ENCODE assay signal across 15 cellular contexts in genomic region chr3:190094201-190094718, GRCh38. TPM values are rescaled to one million over a fixed set of nuclear protein-coding genes. Genes with fewer than 3 reads are reported as not detected.
A peak's percentile ranks its signal among the peaks of the same experiment; 100 is the strongest.
DNase-seq lines count a peak whose midpoint lies in the region; ATAC-seq, FAIRE-seq and TF ChIP-seq lines count a peak whose summit lies in the region.
"Had no signal": no experiment of that assay in that cellular context is flagged by ENCODE, and none has a peak within 500 bp of the region (broad histone marks: within the 10 kb centered on the region; RNA-seq: fewer than 3 reads in every experiment).

No MANE protein-coding gene starts in this region.

- peak overlapping the region; percentile 97 for H2BK20ac ChIP-seq in IMR-90 (ENCODE audit: low read depth, low read length)

- no peak overlapping the region for H3K27ac Mint-ChIP-seq in stimulated activated effector memory CD8-positive, alpha-beta T cell treated with anti-CD3 and anti-CD28 coated beads, Interleukin-12 subunit alpha, Interleukin-12 subunit beta, amount 100 ng/mL, for 72 hours
- H3K27ac Mint-ChIP-seq: activated naive CD4-positive, alpha-beta T cell treated with anti-CD3 and anti-CD28 coated beads, Interleukin-2, amount 50 U/mL, for 24 hours; effector memory CD8-positive, alpha-beta T cell had no signal

- H4K5ac ChIP-seq in IMR-90 (ENCODE audit: low read depth, low read length), result peak overlapping the region; percentile 98
- H4K5ac ChIP-seq in mesendoderm (ENCODE audit: low read length), result no peak overlapping the region

- no peak for DNase-seq in A549 (ENCODE audit: low read depth in 1 of 2, low spot score in 1 of 2)
- peak; percentile 63 for DNase-seq in IMR-90
- peak; percentile 90 for DNase-seq in dedifferentiated amniotic fluid mesenchymal stem cell (ENCODE audit: extremely low spot score)
- DNase-seq in mesendoderm, result no peak
- no peak for DNase-seq in middle frontal gyrus (ENCODE audit: extremely low spot score, low spot score)
- no peak for DNase-seq in stimulated activated effector memory CD8-positive, alpha-beta T cell treated with anti-CD3 and anti-CD28 coated beads, Interleukin-12 subunit alpha, Interleukin-12 subunit beta, amount 100 ng/mL, for 72 hours (ENCODE audit: low spot score in 2 of 2)
- no peak for DNase-seq in tibial nerve (ENCODE audit: low spot score in 2 of 2)
- no peak for DNase-seq in BE2C
- DNase-seq: effector memory CD8-positive, alpha-beta T cell; GF-D8; Peyer's patch had no signal

- H3K9ac ChIP-seq in IMR-90 (ENCODE audit: low read depth, low read length) (peak overlapping the region; percentile 37; the same call in 1 of the 2 replicates), mesendoderm (ENCODE audit: low read length) (no peak overlapping the region)
- H3K9ac ChIP-seq: KMS-11 had no signal

- CTCF ChIA-PET in A549 (lab: Yijun Ruan, JAX), result interaction anchor here (1.2 to 2.6 kb wide), 2 partner anchors 11 to 15 kb away, joined by 3 to 5 read pairs; no protein-coding TSS in a partner anchor
- CTCF ChIA-PET in IMR-90 (lab: Yijun Ruan, JAX), result no interaction called here

- H2BK5ac ChIP-seq in IMR-90 (ENCODE audit: low read depth, low read length, poor library complexity, severe bottlenecking) (peak overlapping the region; percentile 90), mesendoderm (ENCODE audit: low read length) (no peak overlapping the region)

- peak overlapping the region; percentile 95 for H3K14ac ChIP-seq in IMR-90 (replicated peaks; ENCODE audit: low read depth, low read length)

- peak overlapping the region; percentile 75 to 91 for H4K8ac ChIP-seq in IMR-90 (ENCODE audit: low read depth in 2 of 2, low read length in 2 of 2)
- H4K8ac ChIP-seq in mesendoderm (ENCODE audit: low read depth, low read length), result no peak overlapping the region

- H3K4me1 Mint-ChIP-seq in stimulated activated effector memory CD8-positive, alpha-beta T cell treated with anti-CD3 and anti-CD28 coated beads, Interleukin-12 subunit alpha, Interleukin-12 subunit beta, amount 100 ng/mL, for 72 hours, result no peaks in the 10 kb centered on the region
- H3K4me1 Mint-ChIP-seq: activated naive CD4-positive, alpha-beta T cell treated with anti-CD3 and anti-CD28 coated beads, Interleukin-2, amount 50 U/mL, for 24 hours had no signal

- no peak overlapping the region for H3K4me3 Mint-ChIP-seq in stimulated activated effector memory CD8-positive, alpha-beta T cell treated with anti-CD3 and anti-CD28 coated beads, Interleukin-12 subunit alpha, Interleukin-12 subunit beta, amount 100 ng/mL, for 72 hours
- H3K4me3 Mint-ChIP-seq: activated naive CD4-positive, alpha-beta T cell treated with anti-CD3 and anti-CD28 coated beads, Interleukin-2, amount 50 U/mL, for 24 hours; effector memory CD8-positive, alpha-beta T cell had no signal

- H3K23ac ChIP-seq in IMR-90 (ENCODE audit: low read depth, low read length) (peak overlapping the region; percentile 90), mesendoderm (ENCODE audit: low read length) (no peak overlapping the region)

- no peak for TF ChIP-seq CTCF in A549 (IDR thresholded peaks at IDR 0.05)
- TF ChIP-seq CTCF in IMR-90 (conservative IDR thresholded peaks at IDR 0.05; ENCODE audit: low read depth, low read length), result no peak
- TF ChIP-seq CTCF in tibial nerve (IDR thresholded peaks at IDR 0.05), result no peak
- TF ChIP-seq CTCF in BE2C (IDR thresholded peaks at IDR 0.05; ENCODE audit: low read depth, low read length), result no peak

- H3K4me2 ChIP-seq in A549, result peak overlapping the region; percentile 45
- peak overlapping the region; percentile 91 for H3K4me2 ChIP-seq in IMR-90 (ENCODE audit: low read depth, low read length)
- no peak overlapping the region for H3K4me2 ChIP-seq in mesendoderm (ENCODE audit: low read length)
- H3K4me2 ChIP-seq: KMS-11 had no signal

- 33% methylated on average over 1 of the region's 1 CpG for WGBS in A549 (ENCODE audit: missing lambda C conversion rate)
- no CpG with 5 or more reads among the region's 1 CpG for WGBS in IMR-90 (ENCODE audit: extremely low coverage in 2 of 2, insufficient read length in 1 of 2), 2 experiments
- no CpG with 5 or more reads among the region's 1 CpG for WGBS in mesendoderm (ENCODE audit: extremely low coverage, insufficient coverage, low lambda C conversion rate)
- 17 to 25% methylated on average over 1 of the region's 1 CpG for whole genome bisulfite sequencing in tibial nerve, 2 donors

- TF ChIP-seq EP300 in A549 (IDR thresholded peaks at IDR 0.05) (no peak), tibial nerve (IDR thresholded peaks at IDR 0.05) (no peak)

- BruUV-seq in IMR-90 (replicated peaks; lab: Mats Ljungman, UMichigan), result no TSS peak

- H3K18ac ChIP-seq in IMR-90 (ENCODE audit: low read depth, low read length) (peak overlapping the region; percentile 99), mesendoderm (ENCODE audit: low read length) (peak overlapping the region; percentile 56)

- H3K56ac ChIP-seq in IMR-90 (ENCODE audit: extremely low read depth, insufficient read depth, low read length), result peak overlapping the region; percentile 83; the same call in 1 of the 2 replicates
- H3K56ac ChIP-seq in mesendoderm (ENCODE audit: low read length), result no peak overlapping the region

- TF ChIP-seq POLR2A in A549 (IDR thresholded peaks at IDR 0.05; ENCODE audit: low read length), result no peak
- no peak for TF ChIP-seq POLR2A in IMR-90 (IDR thresholded peaks at IDR 0.05; ENCODE audit: low read depth, low read length)
- TF ChIP-seq POLR2A in tibial nerve (IDR thresholded peaks at IDR 0.05), result no peak

- peak overlapping the region in 1 of 2 experiments; percentile 74; a peak in 3 of 6 replicates for H3K27ac ChIP-seq in A549
- peak overlapping the region; percentile 89 for H3K27ac ChIP-seq in IMR-90 (ENCODE audit: insufficient read depth, low read length)
- H3K27ac ChIP-seq in mesendoderm (ENCODE audit: low read depth, low read length), result no peak overlapping the region
- no peak overlapping the region for H3K27ac ChIP-seq in tibial nerve
- H3K27ac ChIP-seq: C4-2B, KMS-11, Peyer's patch had no signal

- peak overlapping the region; percentile 92 for H4K91ac ChIP-seq in IMR-90 (ENCODE audit: insufficient read depth, low read depth, low read length)

- H2AK9ac ChIP-seq in IMR-90 (replicated peaks; ENCODE audit: low read depth, low read length, poor library complexity), result peak overlapping the region; percentile 2

- H3K36me3 Mint-ChIP-seq in stimulated activated effector memory CD8-positive, alpha-beta T cell treated with anti-CD3 and anti-CD28 coated beads, Interleukin-12 subunit alpha, Interleukin-12 subunit beta, amount 100 ng/mL, for 72 hours, result no peaks in the 10 kb centered on the region
- H3K36me3 Mint-ChIP-seq: activated naive CD4-positive, alpha-beta T cell treated with anti-CD3 and anti-CD28 coated beads, Interleukin-2, amount 50 U/mL, for 24 hours had no signal

- H3K36me3 ChIP-seq in IMR-90 (ENCODE audit: control insufficient read depth, insufficient read depth, low read length) (no peaks in the 10 kb centered on the region; the same call in 1 of the 2 replicates), mesendoderm (ENCODE audit: control insufficient read depth, insufficient read depth, low read length) (peaks cover 2% of the 10 kb centered on the region), tibial nerve (no peaks in the 10 kb centered on the region), BE2C (no peaks in the 10 kb centered on the region)
- H3K36me3 ChIP-seq: Peyer's patch had no signal

- H2BK120ac ChIP-seq in IMR-90 (ENCODE audit: low read depth, low read length) (peak overlapping the region; percentile 95), mesendoderm (ENCODE audit: low read depth, low read length) (no peak overlapping the region)

- H2BK15ac ChIP-seq in IMR-90 (ENCODE audit: low read depth, low read length) (peak overlapping the region; percentile 96), mesendoderm (replicated peaks; ENCODE audit: low read depth) (no peak overlapping the region)

- H3K9me3 Mint-ChIP-seq in stimulated activated effector memory CD8-positive, alpha-beta T cell treated with anti-CD3 and anti-CD28 coated beads, Interleukin-12 subunit alpha, Interleukin-12 subunit beta, amount 100 ng/mL, for 72 hours, result no peaks in the 10 kb centered on the region
- H3K9me3 Mint-ChIP-seq: activated naive CD4-positive, alpha-beta T cell treated with anti-CD3 and anti-CD28 coated beads, Interleukin-2, amount 50 U/mL, for 24 hours; effector memory CD8-positive, alpha-beta T cell had no signal

- no peaks in the 10 kb centered on the region for H4K20me1 ChIP-seq in IMR-90 (ENCODE audit: insufficient read depth, low read length)

- H3K4ac ChIP-seq in IMR-90 (ENCODE audit: low read depth, low read length) (peak overlapping the region; percentile 96), mesendoderm (ENCODE audit: low read depth, low read length) (no peak overlapping the region)

- H3K4me3 ChIP-seq in A549 (no peak overlapping the region), IMR-90 (ENCODE audit: insufficient read depth, low read depth, low read length) (peak overlapping the region; percentile 26; the same call in 1 of the 2 replicates), mesendoderm (ENCODE audit: low read length) (no peak overlapping the region), tibial nerve (no peak overlapping the region), BE2C (ENCODE audit: low read depth, low read length) (no peak overlapping the region)
- H3K4me3 ChIP-seq: Peyer's patch had no signal

- dilution Hi-C loops in IMR-90 (cut with HindIII; ENCODE audit: low sequenced_read_pairs, unreplicated experiment), result no loop called here

- H3K4me1 ChIP-seq in A549, result peaks cover 66% of the 10 kb centered on the region
- H3K4me1 ChIP-seq in IMR-90 (ENCODE audit: control insufficient read depth, insufficient read depth, low read length), result peaks cover 11% of the 10 kb centered on the region
- peaks cover 2% of the 10 kb centered on the region for H3K4me1 ChIP-seq in mesendoderm (ENCODE audit: control insufficient read depth, low read depth, low read length)
- H3K4me1 ChIP-seq in tibial nerve, result peaks cover 0 to 21% (median 0%) of the 10 kb centered on the region in 4 donors
- no peaks in the 10 kb centered on the region for H3K4me1 ChIP-seq in BE2C

- POLR2A ChIA-PET in A549 (lab: Yijun Ruan, JAX), result interaction anchor here (1.0 kb wide), 1 partner anchor 27 kb away, joined by 3 read pairs; the partner anchor contains the start of gene P3H2
- POLR2A ChIA-PET in IMR-90 (lab: Charles Lee; ENCODE audit: unreplicated experiment), result no interaction called here

- peaks cover 13% of the 10 kb centered on the region for H3K9me1 ChIP-seq in IMR-90 (ENCODE audit: insufficient read depth, low read length)

- H3K9me3 ChIP-seq in A549 (no peaks in the 10 kb centered on the region), IMR-90 (ENCODE audit: control insufficient read depth, insufficient read depth, low read length) (no peaks in the 10 kb centered on the region), tibial nerve (no peaks in the 10 kb centered on the region), BE2C (no peaks in the 10 kb centered on the region)

- H3K27me3 ChIP-seq in IMR-90 (ENCODE audit: control insufficient read depth, insufficient read depth, low read length) (no peaks in the 10 kb centered on the region), mesendoderm (ENCODE audit: insufficient read depth, low read length, poor library complexity) (no peaks in the 10 kb centered on the region), tibial nerve (no peaks in the 10 kb centered on the region), BE2C (no peaks in the 10 kb centered on the region)
- H3K27me3 ChIP-seq: Peyer's patch had no signal

- no peak overlapping the region for H2AFZ ChIP-seq in IMR-90 (replicated peaks; ENCODE audit: low read length, poor library complexity)

- no peak for TF ChIP-seq RAD21 in A549 (conservative IDR thresholded peaks at IDR 0.05 in 1 of 2, IDR thresholded peaks at IDR 0.05 in 1 of 2)
- no peak for TF ChIP-seq RAD21 in IMR-90 (IDR thresholded peaks at IDR 0.05; ENCODE audit: low read length)

- H3K79me1 ChIP-seq in IMR-90 (ENCODE audit: low read depth in 1 of 2, low read length in 2 of 2) (peaks cover 21 to 63% of the 10 kb centered on the region in 2 experiments), mesendoderm (ENCODE audit: low read length) (peaks cover 8% of the 10 kb centered on the region)

- peaks cover 30% of the 10 kb centered on the region for H3K79me2 ChIP-seq in mesendoderm (ENCODE audit: control insufficient read depth, insufficient read depth, low read length)

- H2AK5ac ChIP-seq in IMR-90 (ENCODE audit: low read depth, low read length), result peak overlapping the region; percentile 87; the same call in 1 of the 2 replicates
- no peak overlapping the region for H2AK5ac ChIP-seq in mesendoderm (ENCODE audit: low read length)

- ATAC-seq in A549 (no peak; a peak in 1 of 6 replicates), IMR-90 (ENCODE audit: low read depth) (peak; percentile 52)
- no peak for ATAC-seq in stimulated activated effector memory CD8-positive, alpha-beta T cell treated with anti-CD3 and anti-CD28 coated beads, Interleukin-12 subunit alpha, Interleukin-12 subunit beta, amount 100 ng/mL, for 72 hours
- ATAC-seq: effector memory CD8-positive, alpha-beta T cell had no signal

- FAIRE-seq in A549 (lab: Jason Lieb, UNC), result no peak
- FAIRE-seq: urothelium cell line had no signal

- in situ Hi-C loops in IMR-90 (cut with MboI; ENCODE audit: low sequenced_read_pairs), result no loop called here

- intact Hi-C loops in IMR-90 (cut with micrococcal nuclease), result loop anchor here (5.0 kb wide), 1 partner anchor 47 kb away; no protein-coding TSS in a partner anchor

RNA-seq across cellular contexts. Expression of gene P3H2, which starts 26.4 kb away (rescaled TPM):
- polyA plus RNA-seq in A549 (2011; rRNA removed) (59.9 and 72.5 TPM in 2 replicates), A549 (2017; fragmentation: RNase III; extraction: RNeasy Plus Mini Kit Qiagen cat#74134 plus additional on column Dnase treatment) (48.5 to 56.6 TPM (median 55.1 TPM) in 3 replicates), IMR-90 (2012; rRNA removed) (54.9 and 64.3 TPM in 2 replicates)
- 16.2 and 21.8 TPM in 2 replicates for polyA plus RNA-seq in A549 (2012; cell fraction: cytosol; rRNA removed)
- 21.9 and 29.7 TPM in 2 replicates for polyA plus RNA-seq in A549 (2012; cell fraction: nucleus; rRNA removed)
- 37.1 and 37.2 TPM in 2 replicates for polyA minus RNA-seq in A549 (2011; rRNA and poly(A)+ RNA removed)
- total RNA-seq in IMR-90 (2012; rRNA removed) (54.7 and 74.4 TPM in 2 replicates), tibial nerve (10 to 100 TPM in 2 of 4 donors, 1 to 10 TPM in 2; 2.7 to 17.9 (median 12.9) TPM)
- 23.4 and 32.0 TPM in 2 replicates for polyA plus RNA-seq in IMR-90 (2012; cell fraction: cytosol; rRNA removed)
- polyA plus RNA-seq in IMR-90 (2012; cell fraction: nucleus; rRNA removed; ENCODE audit: low replicate concordance), result 20.0 and 59.7 TPM in 2 replicates
- 45.6 TPM for polyA plus RNA-seq in mesendoderm (2013, experiment 1 of 2)
- polyA plus RNA-seq in mesendoderm (2013, experiment 2 of 2), result 41.5 TPM
- polyA plus RNA-seq in BE2C (2012; ENCODE audit: insufficient read depth, insufficient read length, low read depth), result not detected

Comparison
In these comparisons a context has a peak if more than half of its experiments do, and no peak if none do; other contexts are left out.
1. DNase-seq: peak in IMR-90 (single experiment) and dedifferentiated amniotic fluid mesenchymal stem cell (single experiment); none in A549 (0 of 2), mesendoderm (single experiment), middle frontal gyrus (single experiment), stimulated activated effector memory CD8-positive, alpha-beta T cell treated with anti-CD3 and anti-CD28 coated beads, Interleukin-12 subunit alpha, Interleukin-12 subunit beta, amount 100 ng/mL, for 72 hours (0 of 2), tibial nerve (0 of 2) and BE2C (single experiment).